Comparison of ENCODE assay signal across 15 cellular contexts in genomic region chr14:68395585-68395984, GRCh38.
A peak's percentile ranks its signal among the peaks of the same experiment; 100 is the strongest.
DNase-seq lines count a peak whose midpoint lies in the region; ATAC-seq, FAIRE-seq and TF ChIP-seq lines count a peak whose summit lies in the region.
"Had no signal": no experiment of that assay in that cellular context is flagged by ENCODE, and none has a peak within 500 bp of the region (broad histone marks: within the 10 kb centered on the region; RNA-seq: fewer than 3 reads in every experiment).

No MANE protein-coding gene starts in this region.

- TF ChIP-seq CTCF in astrocyte (IDR thresholded peaks at IDR 0.05; ENCODE audit: insufficient read depth, low read depth, low read length) (no peak), gastroesophageal sphincter (IDR thresholded peaks at IDR 0.05) (no peak), H9 (conservative IDR thresholded peaks at IDR 0.05) (no peak), GM13977 (IDR thresholded peaks at IDR 0.05; ENCODE audit: extremely low read depth, insufficient read depth, missing control alignments) (no peak)

- no peak for TF ChIP-seq EP300 in gastroesophageal sphincter (IDR thresholded peaks at IDR 0.05)

- no peak overlapping the region for H2BK120ac ChIP-seq in H9 (ENCODE audit: low read depth, low read length, poor library complexity, severe bottlenecking)

- no peak overlapping the region for H3T11ph ChIP-seq in H9 (ENCODE audit: low read length)

- FAIRE-seq in astrocyte (lab: Jason Lieb, UNC): no peak
- FAIRE-seq: D721Med had no signal

- H3K27ac Mint-ChIP-seq in astrocyte (ENCODE audit: unreplicated experiment): no peak overlapping the region
- no peak overlapping the region; a peak in 1 of 7 replicates for H3K27ac Mint-ChIP-seq in H9
- H3K27ac Mint-ChIP-seq: activated naive CD4-positive, alpha-beta T cell treated with anti-CD3 and anti-CD28 coated beads for 36 hours had no signal

- no peaks in the 10 kb centered on the region for H3K27me3 ChIP-seq in astrocyte (ENCODE audit: insufficient read depth, low read length)
- H3K27me3 ChIP-seq in gastroesophageal sphincter: no peaks in the 10 kb centered on the region
- no peaks in the 10 kb centered on the region for H3K27me3 ChIP-seq in H9 (ENCODE audit: insufficient read depth, low read length)
- H3K27me3 ChIP-seq: SJSA1 had no signal

- TF ChIP-seq POLR2A in gastroesophageal sphincter (IDR thresholded peaks at IDR 0.05): no peak

- H3K4me3 Mint-ChIP-seq in astrocyte (ENCODE audit: unreplicated experiment) (no peak overlapping the region), H9 (no peak overlapping the region)
- H3K4me3 Mint-ChIP-seq: activated naive CD4-positive, alpha-beta T cell treated with anti-CD3 and anti-CD28 coated beads for 36 hours; effector memory CD8-positive, alpha-beta T cell had no signal

- no peak overlapping the region for H4K5ac ChIP-seq in H9 (ENCODE audit: insufficient read length, low read depth, low read length)

- H2BK5ac ChIP-seq in H9 (ENCODE audit: insufficient read length, low read length): no peak overlapping the region

- H3K23me2 ChIP-seq in H9 (ENCODE audit: insufficient read length, low read depth, low read length, poor library complexity, severe bottlenecking): peaks cover 2% of the 10 kb centered on the region

- H2AFZ ChIP-seq in astrocyte (ENCODE audit: low read depth, low read length) (no peak overlapping the region), H9 (ENCODE audit: low read length) (no peak overlapping the region)

- 80 to 81% methylated on average over 1 to 3 of the region's 3 CpGs for WGBS in gastroesophageal sphincter (ENCODE audit: low coverage in 1 of 2), 2 donors
- WGBS in H9 (ENCODE audit: extremely low coverage, insufficient read length, low lambda C conversion rate): no CpG with 5 or more reads among the region's 3 CpGs

- H3K27ac ChIP-seq in astrocyte (ENCODE audit: low read depth, low read length): no peak overlapping the region
- peak overlapping the region; percentile 56 to 80 (median 70) for H3K27ac ChIP-seq in gastroesophageal sphincter
- H3K27ac ChIP-seq in skin epidermis: peak overlapping the region in 12 of 21 experiments; percentile 13 to 81 (median 61)
- no peak overlapping the region for H3K27ac ChIP-seq in H9 (ENCODE audit: insufficient read length, low read depth, low read length)
- H3K27ac ChIP-seq: SJSA1 had no signal

- no peak overlapping the region for H3K14ac ChIP-seq in H9 (ENCODE audit: insufficient read depth, low read length)

- H3K27me3 Mint-ChIP-seq in astrocyte (ENCODE audit: low read depth, unreplicated experiment) (peaks cover 3% of the 10 kb centered on the region), H9 (ENCODE audit: low read depth) (no peaks in the 10 kb centered on the region; the same call in 1 of the 2 replicates)
- H3K27me3 Mint-ChIP-seq: effector memory CD8-positive, alpha-beta T cell had no signal

- no peak overlapping the region for H3K4me3 ChIP-seq in astrocyte (ENCODE audit: insufficient read depth, low read depth, low read length)
- H3K4me3 ChIP-seq in gastroesophageal sphincter: no peak overlapping the region
- no peak overlapping the region for H3K4me3 ChIP-seq in skin epidermis
- H3K4me3 ChIP-seq: SJSA1 had no signal

- peak; percentile 26 for ATAC-seq in gastroesophageal sphincter
- ATAC-seq in HG03432 (IDR thresholded peaks at IDR 0.05; ENCODE audit: unreplicated experiment): no peak
- ATAC-seq: effector memory CD8-positive, alpha-beta T cell had no signal

- no peak overlapping the region for H3K56ac ChIP-seq in H9 (ENCODE audit: insufficient read length, low read depth, low read length)

- no peak overlapping the region for H2BK15ac ChIP-seq in H9 (ENCODE audit: low read depth, low read length)

- no peaks in the 10 kb centered on the region for H4K20me1 ChIP-seq in astrocyte (ENCODE audit: insufficient read depth, low read length)
- no peaks in the 10 kb centered on the region for H4K20me1 ChIP-seq in H9 (ENCODE audit: control insufficient read depth, insufficient read depth, insufficient read length)

- H3K9me3 ChIP-seq in astrocyte (ENCODE audit: insufficient read depth, low read depth, low read length) (no peaks in the 10 kb centered on the region), gastroesophageal sphincter (no peaks in the 10 kb centered on the region), H9 (ENCODE audit: control insufficient read depth, low read depth, low read length) (no peaks in the 10 kb centered on the region)
- H3K9me3 ChIP-seq: SJSA1 had no signal

- H2AK5ac ChIP-seq in H9 (ENCODE audit: insufficient read length, low read length): no peak overlapping the region

- H3K79me2 ChIP-seq in astrocyte (ENCODE audit: insufficient read depth, low read length) (no peaks in the 10 kb centered on the region), H9 (ENCODE audit: insufficient read depth, low read length) (no peaks in the 10 kb centered on the region)

- no peak overlapping the region for H3K23ac ChIP-seq in H9 (ENCODE audit: insufficient read length, low read depth, low read length)

- no peaks in the 10 kb centered on the region for H3K79me1 ChIP-seq in H9 (ENCODE audit: insufficient read depth, low read depth, low read length, poor library complexity, severe bottlenecking)

- H3K9me3 Mint-ChIP-seq in astrocyte (ENCODE audit: unreplicated experiment) (no peaks in the 10 kb centered on the region), H9 (no peaks in the 10 kb centered on the region)
- H3K9me3 Mint-ChIP-seq: activated naive CD4-positive, alpha-beta T cell treated with anti-CD3 and anti-CD28 coated beads for 36 hours; effector memory CD8-positive, alpha-beta T cell had no signal

- no peak overlapping the region for H4K8ac ChIP-seq in H9 (replicated peaks; ENCODE audit: insufficient read length, low read depth, low read length)

- in situ Hi-C loops in GM13977 (cut with MboI; ENCODE audit: low pct_unique_long_range_greater_than_20kb, low sequenced_read_pairs, unreplicated experiment): no loop called here

- H3K4me1 ChIP-seq in astrocyte (ENCODE audit: insufficient read depth, low read length) (peaks cover 49% of the 10 kb centered on the region), gastroesophageal sphincter (peaks cover 38 to 91% (median 45%) of the 10 kb centered on the region in 3 donors), H9 (ENCODE audit: insufficient read depth, low read length) (peaks cover 12% of the 10 kb centered on the region)

- H3K36me3 ChIP-seq in astrocyte (ENCODE audit: insufficient read depth, low read length): no peaks in the 10 kb centered on the region
- no peaks in the 10 kb centered on the region for H3K36me3 ChIP-seq in gastroesophageal sphincter
- H3K36me3 ChIP-seq: SJSA1 had no signal

- H2BK20ac ChIP-seq in H9 (ENCODE audit: low read depth, low read length, poor library complexity, severe bottlenecking): no peak overlapping the region

- no peak overlapping the region for H3K18ac ChIP-seq in H9 (ENCODE audit: insufficient read length, low read depth, low read length)

- no peak overlapping the region for H2BK12ac ChIP-seq in H9 (ENCODE audit: insufficient read length, low read depth, low read length)

- H3K36me3 Mint-ChIP-seq in astrocyte (ENCODE audit: low read depth, unreplicated experiment): no peaks in the 10 kb centered on the region
- H3K36me3 Mint-ChIP-seq in H9 (ENCODE audit: insufficient read depth in 1 of 3, low read depth in 3 of 3): no peaks in the 10 kb centered on the region

- H3K9ac ChIP-seq in astrocyte (ENCODE audit: low read length) (no peak overlapping the region), H9 (ENCODE audit: extremely low read depth, insufficient read length, low read length) (no peak overlapping the region)

- H3K4me2 ChIP-seq in astrocyte (ENCODE audit: low read length) (no peak overlapping the region), H9 (ENCODE audit: insufficient read depth, insufficient read length, low read length) (no peak overlapping the region)

- H3K4me1 Mint-ChIP-seq in astrocyte (ENCODE audit: low read depth, unreplicated experiment): peaks cover 39% of the 10 kb centered on the region
- peaks cover 49 to 50% of the 10 kb centered on the region in 2 experiments for H3K4me1 Mint-ChIP-seq in H9

- no peak overlapping the region for H3K4ac ChIP-seq in H9 (ENCODE audit: low read depth, low read length)

- DNase-seq in ELR (ENCODE audit: low read depth) (peak; percentile 72), astrocyte (ENCODE audit: low read depth) (peak; percentile 56), H9 (no peak), epidermal melanocyte (ENCODE audit: insufficient read length, low spot score) (no peak), GM13977 (ENCODE audit: low spot score) (no peak)
- DNase-seq: activated CD4-positive, alpha-beta T cell treated with anti-CD3 and anti-CD28 coated beads for 1 hour; activated naive CD4-positive, alpha-beta T cell treated with anti-CD3 and anti-CD28 coated beads for 36 hours; effector memory CD8-positive, alpha-beta T cell; NCI-H446 treated with DMSO at 0.1 percent for 48 hours; stimulated activated CD4-positive, alpha-beta T cell treated with anti-CD3 and anti-CD28 coated beads, Interleukin-4, amount 100 ng/mL, for 24 hours had no signal

- no peak overlapping the region for H4K91ac ChIP-seq in H9 (ENCODE audit: insufficient read length, low read depth, low read length)

Comparison
In these comparisons a context has a peak if more than half of its experiments do, and no peak if none do; other contexts are left out.
1. DNase-seq: peak in ELR (single experiment) and astrocyte (single experiment); none in H9 (single experiment), epidermal melanocyte (single experiment) and GM13977 (single experiment).
2. H3K27ac ChIP-seq: peak in gastroesophageal sphincter (4 of 4) and skin epidermis (12 of 21); none in astrocyte (single experiment) and H9 (single experiment).